ENCODE assay signal across 33 cellular contexts in genomic region chr2:151407281-151407680, GRCh38. TPM values are rescaled to one million over a fixed set of nuclear protein-coding genes. Genes with fewer than 3 reads are reported as not detected.
"Had no signal": no experiment of that assay in that cellular context is flagged by ENCODE, and none has a peak within 500 bp of the region (broad histone marks: within the 10 kb centered on the region; RNA-seq: fewer than 3 reads in every experiment).

No MANE protein-coding gene starts in this region.

- H3K27me3 ChIP-seq: brain microvascular endothelial cell, dorsolateral prefrontal cortex, foreskin keratinocyte, gastrocnemius medialis, heart left ventricle had no signal

- H3K9me3 Mint-ChIP-seq: activated B cell treated with CpG ODN at 0.5 μM for 24 hours; activated CD4-positive, alpha-beta T cell treated with anti-CD3 and anti-CD28 coated beads, Interleukin-2, amount 10 ng/mL, durations not matched to agents 7 days and 5 days; activated naive CD4-positive, alpha-beta T cell treated with anti-CD3 and anti-CD28 coated beads for 36 hours; activated naive CD4-positive, alpha-beta T cell treated with anti-CD3 and anti-CD28 coated beads, Interleukin-2, amount 50 U/mL, for 72 hours; activated naive CD8-positive, alpha-beta T cell treated with anti-CD3 and anti-CD28 coated beads, Interleukin-2, amount 10 ng/mL, durations not matched to agents 7 days and 5 days; activated T-cell treated with anti-CD3 and anti-CD28 coated beads, Interleukin-2, amount 50 U/mL, for 4 hours; activated T-helper 17 cell treated with anti-CD3 and anti-CD28 coated beads, Interleukin-2, amount 50 U/mL, for 72 hours; central memory CD8-positive, alpha-beta T cell; dendritic cell treated with granulocyte-macrophage colony-stimulating factor and Interleukin-4, amounts not matched to agents 40 ng/mL and 50 ng/mL, for 4 days; T-cell; T-helper 1 cell treated with Interleukin-12 subunit alpha and Interleukin-12 subunit beta and Interleukin-4 antibody, amounts not matched to agents 30 μg/mL and 1 μg/mL, for 36 hours had no signal

- H3K36me3 Mint-ChIP-seq: T-cell had no signal

- H3K4me3 ChIP-seq: coronary artery, dorsolateral prefrontal cortex, gastrocnemius medialis, heart left ventricle had no signal

- FAIRE-seq: astrocyte, bronchial epithelial cell had no signal

- ATAC-seq: activated CD4-positive, CD25-positive, alpha-beta regulatory T cell treated with anti-CD3 and anti-CD28 coated beads, Interleukin-2, amount 50 U/mL, for 24 hours; activated naive CD4-positive, alpha-beta T cell treated with anti-CD3 and anti-CD28 coated beads, Interleukin-2, amount 50 U/mL, for 72 hours; activated T-cell treated with anti-CD3 and anti-CD28 coated beads, Interleukin-2, amount 50 U/mL, for 4 hours; activated T-helper 17 cell treated with anti-CD3 and anti-CD28 coated beads, Interleukin-2, amount 50 U/mL, for 72 hours; esophagus mucosa; foreskin keratinocyte; gastrocnemius medialis; heart left ventricle; T-cell had no signal

- H3K27ac Mint-ChIP-seq: activated B cell treated with CpG ODN at 0.5 μM for 24 hours; activated CD4-positive, alpha-beta memory T cell treated with anti-CD3 and anti-CD28 coated beads, Interleukin-2, amount 10 ng/mL, durations not matched to agents 7 days and 5 days; activated CD4-positive, alpha-beta T cell treated with anti-CD3 and anti-CD28 coated beads, Interleukin-2, amount 10 ng/mL, durations not matched to agents 7 days and 5 days; activated naive CD4-positive, alpha-beta T cell treated with anti-CD3 and anti-CD28 coated beads for 36 hours; activated naive CD4-positive, alpha-beta T cell treated with anti-CD3 and anti-CD28 coated beads, Interleukin-2, amount 50 U/mL, for 72 hours; activated naive CD8-positive, alpha-beta T cell treated with anti-CD3 and anti-CD28 coated beads, Interleukin-2, amount 10 ng/mL, durations not matched to agents 7 days and 5 days; activated T-helper 17 cell treated with anti-CD3 and anti-CD28 coated beads, Interleukin-2, amount 50 U/mL, for 72 hours; dendritic cell treated with granulocyte-macrophage colony-stimulating factor and Interleukin-4, amounts not matched to agents 40 ng/mL and 50 ng/mL, for 4 days; endodermal cell; T-cell; T-helper 1 cell treated with Interleukin-12 subunit alpha and Interleukin-12 subunit beta and Interleukin-4 antibody, amounts not matched to agents 30 μg/mL and 1 μg/mL, for 36 hours had no signal

- H3K4me1 ChIP-seq: foreskin keratinocyte had no signal

- H3K9me3 ChIP-seq: gastrocnemius medialis, heart left ventricle had no signal

- H3K27me3 Mint-ChIP-seq: activated B cell treated with CpG ODN at 0.5 μM for 24 hours; activated CD4-positive, alpha-beta memory T cell treated with anti-CD3 and anti-CD28 coated beads, Interleukin-2, amount 10 ng/mL, durations not matched to agents 7 days and 5 days; activated CD4-positive, alpha-beta T cell treated with anti-CD3 and anti-CD28 coated beads, Interleukin-2, amount 10 ng/mL, durations not matched to agents 7 days and 5 days; activated T-helper 17 cell treated with anti-CD3 and anti-CD28 coated beads, Interleukin-2, amount 50 U/mL, for 72 hours; dendritic cell treated with granulocyte-macrophage colony-stimulating factor and Interleukin-4, amounts not matched to agents 40 ng/mL and 50 ng/mL, for 4 days had no signal

- DNase-seq: activated B cell treated with CpG ODN at 0.5 μM for 24 hours; activated CD4-positive, alpha-beta memory T cell treated with anti-CD3 and anti-CD28 coated beads, Interleukin-2, amount 10 ng/mL, durations not matched to agents 7 days and 5 days; activated CD4-positive, alpha-beta T cell treated with anti-CD3 and anti-CD28 coated beads, Interleukin-2, amount 10 ng/mL, durations not matched to agents 7 days and 5 days; activated CD4-positive, alpha-beta T cell treated with anti-CD3 and anti-CD28 coated beads, Interleukin-2, amount 50 U/mL, for 4 hours; activated effector memory CD4-positive, alpha-beta T cell treated with Interleukin-2 at 50 U/mL for 16 hours; activated gamma-delta T cell treated with Interleukin-2 at 50 U/mL for 16 hours; activated naive CD4-positive, alpha-beta T cell treated with anti-CD3 and anti-CD28 coated beads for 36 hours; activated naive CD8-positive, alpha-beta T cell treated with anti-CD3 and anti-CD28 coated beads, Interleukin-2, amount 10 ng/mL, durations not matched to agents 7 days and 5 days; activated T-cell treated with anti-CD3 and anti-CD28 coated beads, Interleukin-2, amount 50 U/mL, for 4 hours; amniotic stem cell; anterior cingulate cortex; brain microvascular endothelial cell; dorsolateral prefrontal cortex; effector memory CD4-positive, alpha-beta T cell; endodermal cell; foreskin keratinocyte; gastrocnemius medialis; glutamatergic neuron; heart left ventricle; T-cell; T1000; WERI-Rb-1 had no signal

- H3K27ac ChIP-seq: brain microvascular endothelial cell, coronary artery, dorsolateral prefrontal cortex, foreskin keratinocyte, gastrocnemius medialis, heart left ventricle, WERI-Rb-1 had no signal

- H3K4me3 Mint-ChIP-seq: activated B cell treated with CpG ODN at 0.5 μM for 24 hours; activated CD4-positive, alpha-beta memory T cell treated with anti-CD3 and anti-CD28 coated beads, Interleukin-2, amount 10 ng/mL, durations not matched to agents 7 days and 5 days; activated CD4-positive, alpha-beta T cell treated with anti-CD3 and anti-CD28 coated beads, Interleukin-2, amount 10 ng/mL, durations not matched to agents 7 days and 5 days; activated naive CD4-positive, alpha-beta T cell treated with anti-CD3 and anti-CD28 coated beads for 36 hours; activated naive CD8-positive, alpha-beta T cell treated with anti-CD3 and anti-CD28 coated beads, Interleukin-2, amount 10 ng/mL, durations not matched to agents 7 days and 5 days; activated T-cell treated with anti-CD3 and anti-CD28 coated beads, Interleukin-2, amount 50 U/mL, for 4 hours; activated T-helper 17 cell treated with anti-CD3 and anti-CD28 coated beads, Interleukin-2, amount 50 U/mL, for 72 hours; central memory CD8-positive, alpha-beta T cell; dendritic cell treated with granulocyte-macrophage colony-stimulating factor and Interleukin-4, amounts not matched to agents 40 ng/mL and 50 ng/mL, for 4 days; endodermal cell; T-cell; T-helper 1 cell treated with Interleukin-12 subunit alpha and Interleukin-12 subunit beta and Interleukin-4 antibody, amounts not matched to agents 30 μg/mL and 1 μg/mL, for 36 hours had no signal

RNA-seq across cellular contexts. Expression of gene TNFAIP6, which starts 49.9 kb away (rescaled TPM):
- total RNA-seq: activated CD4-positive, alpha-beta memory T cell treated with anti-CD3 and anti-CD28 coated beads, Interleukin-2, amount 10 ng/mL, durations not matched to agents 7 days and 5 days; activated CD4-positive, alpha-beta T cell treated with anti-CD3 and anti-CD28 coated beads, Interleukin-2, amount 10 ng/mL, durations not matched to agents 7 days and 5 days; activated naive CD4-positive, alpha-beta T cell treated with anti-CD3 and anti-CD28 coated beads for 36 hours; activated naive CD4-positive, alpha-beta T cell treated with anti-CD3 and anti-CD28 coated beads, Interleukin-2, amount 50 U/mL, for 72 hours; activated naive CD8-positive, alpha-beta T cell treated with anti-CD3 and anti-CD28 coated beads, Interleukin-2, amount 10 ng/mL, durations not matched to agents 7 days and 5 days; activated T-cell treated with anti-CD3 and anti-CD28 coated beads, Interleukin-2, amount 50 U/mL, for 4 hours; activated T-helper 17 cell treated with anti-CD3 and anti-CD28 coated beads, Interleukin-2, amount 50 U/mL, for 72 hours; endodermal cell; foreskin keratinocyte; T-cell; T-helper 2 cell treated with Interferon-gamma antibody and Interleukin-4, amounts not matched to agents 100 ng/mL and 5 ng/mL, for 36 hours had no signal
- polyA plus RNA-seq: foreskin keratinocyte had no signal
